1 cellular context compared by ENCODE assay signal in the genomic region with DNA sequence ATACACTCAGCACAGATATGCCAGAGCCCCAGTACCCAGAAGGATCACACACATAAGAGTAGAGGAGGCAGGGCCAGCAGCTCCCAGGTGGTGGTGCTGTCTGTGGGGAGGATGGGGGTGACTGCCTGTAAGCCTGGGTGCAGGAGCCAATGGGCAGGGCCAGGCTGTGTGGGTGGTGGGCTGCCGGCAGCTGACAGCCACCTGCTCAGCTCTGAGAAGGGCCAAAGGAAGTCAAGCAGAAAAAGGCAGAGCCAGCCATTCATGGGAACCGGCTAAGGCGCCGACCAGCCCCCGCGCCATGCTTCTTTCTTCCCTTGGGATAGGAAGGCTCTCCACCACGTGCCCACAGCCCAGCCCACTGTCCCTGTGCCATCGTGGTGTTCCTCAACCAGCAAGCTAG.
TF ChIP-seq lines count a peak whose summit lies in the region.

No MANE protein-coding gene starts in this region.

TF ChIP-seq in GM12878, 131 proteins besides CTCF, POLR2A, EP300 and RAD21 (continues in another document):
- TF ChIP-seq FOS (IDR thresholded peaks at IDR 0.05; ENCODE audit: borderline replicate concordance, extremely low read depth, insufficient read length) (no peak), IKZF1 (conservative IDR thresholded peaks at IDR 0.05) (peak; percentile 72), RBBP5 (conservative IDR thresholded peaks at IDR 0.05) (no peak), EGR1 (IDR thresholded peaks at IDR 0.05; ENCODE audit: borderline replicate concordance in 1 of 2, low read depth in 2 of 2, low read length in 2 of 2) (peak in 1 of 2 experiments; percentile 66; a peak in 1 of 3 replicates), IKZF2 (IDR thresholded peaks at IDR 0.05) (0 out of 4 replicates have a peak, but pooled peaks of 1 of the 2 experiments have one; percentile 25), SRF (IDR thresholded peaks at IDR 0.05; ENCODE audit: low read depth in 2 of 2, low read length in 2 of 2) (no peak), SUPT20H (IDR thresholded peaks at IDR 0.05; ENCODE audit: borderline replicate concordance, control insufficient read depth, low read depth, low read length) (no peak), TBL1XR1 (IDR thresholded peaks at IDR 0.05; ENCODE audit: low read depth, low read length) (no peak), ASH2L (IDR thresholded peaks at IDR 0.05; ENCODE audit: borderline replicate concordance, low read depth) (no peak), SUZ12 (IDR thresholded peaks at IDR 0.05; ENCODE audit: unreplicated experiment) (no peak), EED (IDR thresholded peaks at IDR 0.05; ENCODE audit: low read depth) (peak; percentile 69; the same call in 1 of the 2 replicates), MLLT1 (IDR thresholded peaks at IDR 0.05) (no peak), USF2 (IDR thresholded peaks at IDR 0.05; ENCODE audit: borderline replicate concordance, low read depth, low read length) (peak; percentile 8; the same call in 1 of the 2 replicates), ZNF687 (IDR thresholded peaks at IDR 0.05) (peak; percentile 78; the same call in 1 of the 2 replicates), POU2F2 (IDR thresholded peaks at IDR 0.05; ENCODE audit: borderline replicate concordance, low read depth, low read length) (0 out of 3 replicates have a peak, but pooled peaks have one; percentile 20), IRF4 (IDR thresholded peaks at IDR 0.05; ENCODE audit: low read depth, low read length) (no peak), MTA3 (IDR thresholded peaks at IDR 0.05; ENCODE audit: borderline replicate concordance, low read length) (no peak), PKNOX1 (IDR thresholded peaks at IDR 0.05) (no peak), GATAD2B (conservative IDR thresholded peaks at IDR 0.05; ENCODE audit: low read depth) (peak; percentile 47; the same call in 1 of the 2 replicates), NFXL1 (IDR thresholded peaks at IDR 0.05; ENCODE audit: borderline replicate concordance) (no peak), STAT1 (conservative IDR thresholded peaks at IDR 0.05) (no peak), BHLHE40 (IDR thresholded peaks at IDR 0.05; ENCODE audit: borderline replicate concordance in 1 of 2, low read depth in 2 of 2, low read length in 1 of 2) (peak; percentile 39 to 73; a peak in 2 of 4 replicates), SP1 (IDR thresholded peaks at IDR 0.05; ENCODE audit: low read depth, low read length) (peak; percentile 7), NFYA (IDR thresholded peaks at IDR 0.05; ENCODE audit: borderline replicate concordance, low read depth, low read length) (no peak), CEBPB (IDR thresholded peaks at IDR 0.05; ENCODE audit: borderline replicate concordance in 1 of 2, low read depth in 2 of 2, low read length in 2 of 2) (no peak), ATF7 (IDR thresholded peaks at IDR 0.05; ENCODE audit: low read depth) (no peak), HDGF (IDR thresholded peaks at IDR 0.05) (no peak), SIN3A (IDR thresholded peaks at IDR 0.05; ENCODE audit: low read depth, low read length) (no peak), RUNX3 (IDR thresholded peaks at IDR 0.05; ENCODE audit: low read length) (no peak), DPF2 (IDR thresholded peaks at IDR 0.05) (peak; percentile 34; the same call in 1 of the 2 replicates), ZNF24 (IDR thresholded peaks at IDR 0.05) (no peak), POLR2AphosphoS5 (IDR thresholded peaks at IDR 0.05; ENCODE audit: low read length) (0 out of 2 replicates have a peak, but pooled peaks have one; percentile 34), TCF12 (IDR thresholded peaks at IDR 0.05; ENCODE audit: low read depth, low read length) (peak; percentile 95)
- TF ChIP-seq, protein P1, sequence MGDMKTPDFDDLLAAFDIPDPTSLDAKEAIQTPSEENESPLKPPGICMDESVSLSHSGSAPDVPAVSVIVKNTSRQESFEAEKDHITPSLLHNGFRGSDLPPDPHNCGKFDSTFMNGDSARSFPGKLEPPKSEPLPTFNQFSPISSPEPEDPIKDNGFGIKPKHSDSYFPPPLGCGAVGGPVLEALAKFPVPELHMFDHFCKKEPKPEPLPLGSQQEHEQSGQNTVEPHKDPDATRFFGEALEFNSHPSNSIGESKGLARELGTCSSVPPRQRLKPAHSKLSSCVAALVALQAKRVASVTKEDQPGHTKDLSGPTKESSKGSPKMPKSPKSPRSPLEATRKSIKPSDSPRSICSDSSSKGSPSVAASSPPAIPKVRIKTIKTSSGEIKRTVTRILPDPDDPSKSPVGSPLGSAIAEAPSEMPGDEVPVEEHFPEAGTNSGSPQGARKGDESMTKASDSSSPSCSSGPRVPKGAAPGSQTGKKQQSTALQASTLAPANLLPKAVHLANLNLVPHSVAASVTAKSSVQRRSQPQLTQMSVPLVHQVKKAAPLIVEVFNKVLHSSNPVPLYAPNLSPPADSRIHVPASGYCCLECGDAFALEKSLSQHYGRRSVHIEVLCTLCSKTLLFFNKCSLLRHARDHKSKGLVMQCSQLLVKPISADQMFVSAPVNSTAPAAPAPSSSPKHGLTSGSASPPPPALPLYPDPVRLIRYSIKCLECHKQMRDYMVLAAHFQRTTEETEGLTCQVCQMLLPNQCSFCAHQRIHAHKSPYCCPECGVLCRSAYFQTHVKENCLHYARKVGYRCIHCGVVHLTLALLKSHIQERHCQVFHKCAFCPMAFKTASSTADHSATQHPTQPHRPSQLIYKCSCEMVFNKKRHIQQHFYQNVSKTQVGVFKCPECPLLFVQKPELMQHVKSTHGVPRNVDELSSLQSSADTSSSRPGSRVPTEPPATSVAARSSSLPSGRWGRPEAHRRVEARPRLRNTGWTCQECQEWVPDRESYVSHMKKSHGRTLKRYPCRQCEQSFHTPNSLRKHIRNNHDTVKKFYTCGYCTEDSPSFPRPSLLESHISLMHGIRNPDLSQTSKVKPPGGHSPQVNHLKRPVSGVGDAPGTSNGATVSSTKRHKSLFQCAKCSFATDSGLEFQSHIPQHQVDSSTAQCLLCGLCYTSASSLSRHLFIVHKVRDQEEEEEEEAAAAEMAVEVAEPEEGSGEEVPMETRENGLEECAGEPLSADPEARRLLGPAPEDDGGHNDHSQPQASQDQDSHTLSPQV (IDR thresholded peaks at IDR 0.05), result no peak
- TF ChIP-seq, protein P2, sequence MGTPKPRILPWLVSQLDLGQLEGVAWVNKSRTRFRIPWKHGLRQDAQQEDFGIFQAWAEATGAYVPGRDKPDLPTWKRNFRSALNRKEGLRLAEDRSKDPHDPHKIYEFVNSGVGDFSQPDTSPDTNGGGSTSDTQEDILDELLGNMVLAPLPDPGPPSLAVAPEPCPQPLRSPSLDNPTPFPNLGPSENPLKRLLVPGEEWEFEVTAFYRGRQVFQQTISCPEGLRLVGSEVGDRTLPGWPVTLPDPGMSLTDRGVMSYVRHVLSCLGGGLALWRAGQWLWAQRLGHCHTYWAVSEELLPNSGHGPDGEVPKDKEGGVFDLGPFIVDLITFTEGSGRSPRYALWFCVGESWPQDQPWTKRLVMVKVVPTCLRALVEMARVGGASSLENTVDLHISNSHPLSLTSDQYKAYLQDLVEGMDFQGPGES (IDR thresholded peaks at IDR 0.05), result no peak
- TF ChIP-seq, protein P3, sequence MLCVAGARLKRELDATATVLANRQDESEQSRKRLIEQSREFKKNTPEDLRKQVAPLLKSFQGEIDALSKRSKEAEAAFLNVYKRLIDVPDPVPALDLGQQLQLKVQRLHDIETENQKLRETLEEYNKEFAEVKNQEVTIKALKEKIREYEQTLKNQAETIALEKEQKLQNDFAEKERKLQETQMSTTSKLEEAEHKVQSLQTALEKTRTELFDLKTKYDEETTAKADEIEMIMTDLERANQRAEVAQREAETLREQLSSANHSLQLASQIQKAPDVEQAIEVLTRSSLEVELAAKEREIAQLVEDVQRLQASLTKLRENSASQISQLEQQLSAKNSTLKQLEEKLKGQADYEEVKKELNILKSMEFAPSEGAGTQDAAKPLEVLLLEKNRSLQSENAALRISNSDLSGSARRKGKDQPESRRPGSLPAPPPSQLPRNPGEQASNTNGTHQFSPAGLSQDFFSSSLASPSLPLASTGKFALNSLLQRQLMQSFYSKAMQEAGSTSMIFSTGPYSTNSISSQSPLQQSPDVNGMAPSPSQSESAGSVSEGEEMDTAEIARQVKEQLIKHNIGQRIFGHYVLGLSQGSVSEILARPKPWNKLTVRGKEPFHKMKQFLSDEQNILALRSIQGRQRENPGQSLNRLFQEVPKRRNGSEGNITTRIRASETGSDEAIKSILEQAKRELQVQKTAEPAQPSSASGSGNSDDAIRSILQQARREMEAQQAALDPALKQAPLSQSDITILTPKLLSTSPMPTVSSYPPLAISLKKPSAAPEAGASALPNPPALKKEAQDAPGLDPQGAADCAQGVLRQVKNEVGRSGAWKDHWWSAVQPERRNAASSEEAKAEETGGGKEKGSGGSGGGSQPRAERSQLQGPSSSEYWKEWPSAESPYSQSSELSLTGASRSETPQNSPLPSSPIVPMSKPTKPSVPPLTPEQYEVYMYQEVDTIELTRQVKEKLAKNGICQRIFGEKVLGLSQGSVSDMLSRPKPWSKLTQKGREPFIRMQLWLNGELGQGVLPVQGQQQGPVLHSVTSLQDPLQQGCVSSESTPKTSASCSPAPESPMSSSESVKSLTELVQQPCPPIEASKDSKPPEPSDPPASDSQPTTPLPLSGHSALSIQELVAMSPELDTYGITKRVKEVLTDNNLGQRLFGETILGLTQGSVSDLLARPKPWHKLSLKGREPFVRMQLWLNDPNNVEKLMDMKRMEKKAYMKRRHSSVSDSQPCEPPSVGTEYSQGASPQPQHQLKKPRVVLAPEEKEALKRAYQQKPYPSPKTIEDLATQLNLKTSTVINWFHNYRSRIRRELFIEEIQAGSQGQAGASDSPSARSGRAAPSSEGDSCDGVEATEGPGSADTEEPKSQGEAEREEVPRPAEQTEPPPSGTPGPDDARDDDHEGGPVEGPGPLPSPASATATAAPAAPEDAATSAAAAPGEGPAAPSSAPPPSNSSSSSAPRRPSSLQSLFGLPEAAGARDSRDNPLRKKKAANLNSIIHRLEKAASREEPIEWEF (IDR thresholded peaks at IDR 0.05; ENCODE audit: insufficient replicate concordance, low read depth, low read length), result no peak
- TF ChIP-seq, protein P4, sequence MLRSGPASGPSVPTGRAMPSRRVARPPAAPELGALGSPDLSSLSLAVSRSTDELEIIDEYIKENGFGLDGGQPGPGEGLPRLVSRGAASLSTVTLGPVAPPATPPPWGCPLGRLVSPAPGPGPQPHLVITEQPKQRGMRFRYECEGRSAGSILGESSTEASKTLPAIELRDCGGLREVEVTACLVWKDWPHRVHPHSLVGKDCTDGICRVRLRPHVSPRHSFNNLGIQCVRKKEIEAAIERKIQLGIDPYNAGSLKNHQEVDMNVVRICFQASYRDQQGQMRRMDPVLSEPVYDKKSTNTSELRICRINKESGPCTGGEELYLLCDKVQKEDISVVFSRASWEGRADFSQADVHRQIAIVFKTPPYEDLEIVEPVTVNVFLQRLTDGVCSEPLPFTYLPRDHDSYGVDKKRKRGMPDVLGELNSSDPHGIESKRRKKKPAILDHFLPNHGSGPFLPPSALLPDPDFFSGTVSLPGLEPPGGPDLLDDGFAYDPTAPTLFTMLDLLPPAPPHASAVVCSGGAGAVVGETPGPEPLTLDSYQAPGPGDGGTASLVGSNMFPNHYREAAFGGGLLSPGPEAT (IDR thresholded peaks at IDR 0.05; ENCODE audit: low read depth), result no peak
